In genomic region chr11:11352878-11353277, GRCh38 we compare ENCODE assay signal across 8 cellular contexts. TPM values are rescaled to one million over a fixed set of nuclear protein-coding genes. Genes with fewer than 3 reads are reported as not detected.
DNase-seq lines count a peak whose midpoint lies in the region; ATAC-seq, FAIRE-seq and TF ChIP-seq lines count a peak whose summit lies in the region.
"Not testable (repeated sequence)": the region's sequence is repeated elsewhere in the genome, so short reads cannot be mapped to it uniquely, and the experiment has no call there.
"Had no signal": no experiment of that assay in that cellular context is flagged by ENCODE, and none has a peak within 500 bp of the region (broad histone marks: within the 10 kb centered on the region; RNA-seq: fewer than 3 reads in every experiment).

TSS of gene CSNK2A3 (minus strand) at chr11:11353250. CDS start at chr11:11353119, 131 bp downstream.

- WGBS in pancreas, 2 donors, result 59 to 63% methylated on average over 10 to 11 of the region's 11 CpGs

- TF ChIP-seq CTCF in bronchial epithelial cell (IDR thresholded peaks at IDR 0.05; ENCODE audit: insufficient read depth, low read length, severe bottlenecking); foreskin fibroblast (IDR thresholded peaks at IDR 0.05; ENCODE audit: low read depth, low read length); pancreas (IDR thresholded peaks at IDR 0.05): not testable (repeated sequence)

- H3K27ac ChIP-seq in pancreas, result not testable (repeated sequence)

- FAIRE-seq in bronchial epithelial cell (lab: Jason Lieb, UNC), result peak; percentile 97
- not testable (repeated sequence) for FAIRE-seq in pancreas (lab: Jason Lieb, UNC)

- ATAC-seq in Right ventricle myocardium superior (ENCODE audit: poor library complexity) (peak; percentile 14), left lobe of liver (peak; percentile 90), pancreas (peak; percentile 58 to 82 (median 66))

- not testable (repeated sequence) for H3K9me3 ChIP-seq in MG63, pancreas

- not testable (repeated sequence) for H3K27me3 ChIP-seq in MG63; bronchial epithelial cell (ENCODE audit: control insufficient read depth, insufficient read depth, low read length); pancreas

- intact Hi-C loops in Right ventricle myocardium superior (cut with DNase I); pancreas (cut with DNase I): not testable (repeated sequence)

- not testable (repeated sequence) for H3K4me1 ChIP-seq in pancreas

- DNase-seq in DMS53 (lab: John Stamatoyannopoulos, UW) (peak; percentile 21), MG63 (peak; percentile 16), bronchial epithelial cell (ENCODE audit: low read depth) (peak; percentile 38), foreskin fibroblast (peak; percentile 9 to 23)
- not testable (repeated sequence) for DNase-seq in Right ventricle myocardium superior; left lobe of liver (ENCODE audit: low spot score); pancreas

- H3K4me3 ChIP-seq in MG63; bronchial epithelial cell (ENCODE audit: low read depth, low read length); foreskin fibroblast (ENCODE audit: low read depth in 1 of 2, low read length in 2 of 2); pancreas: not testable (repeated sequence)

- not testable (repeated sequence) for H3K36me3 ChIP-seq in MG63; bronchial epithelial cell (ENCODE audit: control insufficient read depth, insufficient read depth, low read length); pancreas

RNA-seq across cellular contexts. Expression of gene CSNK2A3, which starts in this region (rescaled TPM):
- 5.0 and 6.3 TPM in 2 replicates for total RNA-seq in MG63 (2014; rRNA removed; shearing (Covaris generic); ENCODE audit: low replicate concordance)
- total RNA-seq in bronchial epithelial cell, result 2.1 and 2.8 TPM in 2 replicates
- total RNA-seq in Right ventricle myocardium superior, result 1.2 TPM
- 0.58 TPM for total RNA-seq in left lobe of liver
- total RNA-seq in pancreas, result 1 to 10 TPM in 1 of 6 donors, under 1 TPM in 5; 0.42 to 1.1 (median 0.58) TPM
- under 1 TPM in 1 of 2 donors, not detected in 1; 0.19 TPM for polyA plus RNA-seq in pancreas
- total RNA-seq: CD4-positive, CD25-positive, alpha-beta regulatory T cell had no signal

Comparison
In these comparisons a context has a peak if more than half of its experiments do, and no peak if none do; other contexts are left out.
1. Peak in ATAC-seq in left lobe of liver; RNA of the gene not detected or under 1 TPM.
2. ATAC-seq: peak in every context shown above with its lines; median percentile 90 in left lobe of liver; 66 in pancreas; 14 in Right ventricle myocardium superior.